Comparison of ENCODE assay signal across 17 cellular contexts in the genomic region with DNA sequence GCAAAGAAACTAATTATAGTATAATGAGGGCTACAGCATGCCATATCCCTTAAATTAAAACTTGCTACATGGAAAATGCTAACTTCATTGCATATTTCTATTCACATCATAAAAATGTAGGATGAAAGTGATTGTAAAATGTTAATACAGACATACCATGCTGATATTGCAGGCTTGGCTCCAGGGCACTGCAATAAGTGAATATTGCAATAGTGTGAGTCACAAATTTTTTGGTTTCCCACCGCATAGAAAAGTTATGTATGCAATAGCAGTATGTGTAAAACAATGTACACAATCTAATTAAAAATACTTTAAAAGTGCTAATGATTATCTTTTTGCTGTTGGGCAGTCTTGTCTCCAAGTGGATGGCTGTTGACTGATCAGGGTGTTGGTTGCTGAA.
A peak's percentile ranks its signal among the peaks of the same experiment; 100 is the strongest.
DNase-seq lines count a peak whose midpoint lies in the region; FAIRE-seq and TF ChIP-seq lines count a peak whose summit lies in the region.
"Had no signal": no experiment of that assay in that cellular context is flagged by ENCODE, and none has a peak within 500 bp of the region (broad histone marks: within the 10 kb centered on the region; RNA-seq: fewer than 3 reads in every experiment).

No MANE protein-coding gene starts in this region.

- no peak for FAIRE-seq in bronchial epithelial cell (lab: Jason Lieb, UNC)

- no peaks in the 10 kb centered on the region for H3K79me2 ChIP-seq in mammary epithelial cell (ENCODE audit: insufficient read depth, low read length)
- H3K79me2 ChIP-seq in neural progenitor cell (ENCODE audit: low read depth): no peaks in the 10 kb centered on the region
- no peaks in the 10 kb centered on the region for H3K79me2 ChIP-seq in PC-9 (ENCODE audit: low read depth)

- H3K9me3 Mint-ChIP-seq in MCF 10A (ENCODE audit: unreplicated experiment) (no peaks in the 10 kb centered on the region), neural progenitor cell (peaks cover 2% of the 10 kb centered on the region)
- H3K9me3 Mint-ChIP-seq: CD8-positive, alpha-beta memory T cell; GM23338 had no signal

- no peaks in the 10 kb centered on the region for H3K36me3 ChIP-seq in mammary epithelial cell (ENCODE audit: insufficient read depth, low read length)
- H3K36me3 ChIP-seq in bronchial epithelial cell (ENCODE audit: control insufficient read depth, insufficient read depth, low read length): no peaks in the 10 kb centered on the region
- no peaks in the 10 kb centered on the region for H3K36me3 ChIP-seq in neural progenitor cell
- H3K36me3 ChIP-seq in thyroid gland: no peaks in the 10 kb centered on the region
- no peaks in the 10 kb centered on the region for H3K36me3 ChIP-seq in PC-9 (ENCODE audit: low read depth)
- H3K36me3 ChIP-seq: BLaER1 had no signal

- H3K27me3 Mint-ChIP-seq in MCF 10A (ENCODE audit: insufficient read depth, unreplicated experiment) (no peaks in the 10 kb centered on the region), neural progenitor cell (ENCODE audit: insufficient read depth, low read depth) (peaks cover 6% of the 10 kb centered on the region)

- H3K36me3 Mint-ChIP-seq in MCF 10A (ENCODE audit: insufficient read depth, unreplicated experiment) (no peaks in the 10 kb centered on the region), neural progenitor cell (no peaks in the 10 kb centered on the region)

- intact Hi-C loops in MCF 10A (cut with micrococcal nuclease) (no loop called here), mammary epithelial cell (cut with micrococcal nuclease) (no loop called here), thyroid gland (cut with DNase I) (no loop called here), PC-9 (cut with micrococcal nuclease; ENCODE audit: unreplicated experiment) (no loop called here)

- no peaks in the 10 kb centered on the region for H3K9me2 ChIP-seq in PC-9 (ENCODE audit: insufficient read depth)

- 13% methylated on average over 1 of the region's 1 CpG for WGBS in mammary epithelial cell (ENCODE audit: low coverage, missing lambda C conversion rate)
- 97% methylated on average over 1 of the region's 1 CpG for WGBS in thyroid gland, 2 donors

- H3K27ac ChIP-seq in mammary epithelial cell (ENCODE audit: insufficient read depth, low read depth, low read length): no peak overlapping the region
- H3K27ac ChIP-seq in neural progenitor cell: no peak overlapping the region
- H3K27ac ChIP-seq in thyroid gland: no peak overlapping the region
- H3K27ac ChIP-seq in PC-9: no peak overlapping the region
- H3K27ac ChIP-seq: BLaER1, HL-60 had no signal

- no TSS peak for BruUV-seq in MCF 10A (replicated peaks; lab: Mats Ljungman, UMichigan)
- no TSS peak for BruUV-seq in mammary epithelial cell (replicated peaks; lab: Mats Ljungman, UMichigan)
- no TSS peak for BruUV-seq in PC-9 (replicated peaks; lab: Mats Ljungman, UMichigan)

- H2AFZ ChIP-seq in mammary epithelial cell (ENCODE audit: low read depth, low read length) (no peak overlapping the region), neural progenitor cell (replicated peaks) (no peak overlapping the region), PC-9 (no peak overlapping the region)
- H2AFZ ChIP-seq: GM23338 had no signal

- H3K4me3 ChIP-seq in mammary epithelial cell (replicated peaks in 1 of 3; ENCODE audit: insufficient read depth in 1 of 3, low read depth in 2 of 3, low read length in 3 of 3) (no peak overlapping the region), bronchial epithelial cell (ENCODE audit: low read depth, low read length) (no peak overlapping the region), neural progenitor cell (no peak overlapping the region), thyroid gland (replicated peaks in 1 of 3) (no peak overlapping the region), PC-9 (no peak overlapping the region)
- H3K4me3 ChIP-seq: BLaER1, GM23338 had no signal

- H3K9me3 ChIP-seq in mammary epithelial cell (replicated peaks; ENCODE audit: insufficient read depth, low read length) (no peaks in the 10 kb centered on the region), neural progenitor cell (ENCODE audit: low read depth) (no peaks in the 10 kb centered on the region), thyroid gland (no peaks in the 10 kb centered on the region), PC-9 (ENCODE audit: insufficient read depth, low read depth) (no peaks in the 10 kb centered on the region)
- H3K9me3 ChIP-seq: BLaER1, Caco-2 had no signal

- H3K4me2 ChIP-seq in mammary epithelial cell (ENCODE audit: insufficient read depth, low read depth, low read length): no peak overlapping the region
- H3K4me2 ChIP-seq in neural progenitor cell: no peak overlapping the region
- no peak overlapping the region for H3K4me2 ChIP-seq in PC-9
- H3K4me2 ChIP-seq: BLaER1, GM23338 had no signal

- H3K4me1 Mint-ChIP-seq in MCF 10A (ENCODE audit: insufficient read depth, unreplicated experiment) (peaks cover 6% of the 10 kb centered on the region), neural progenitor cell (peaks cover 25% of the 10 kb centered on the region)
- H3K4me1 Mint-ChIP-seq: CD8-positive, alpha-beta memory T cell; GM23338 had no signal

- no peak overlapping the region for H3K4me3 Mint-ChIP-seq in MCF 10A (ENCODE audit: unreplicated experiment)
- no peak overlapping the region for H3K4me3 Mint-ChIP-seq in neural progenitor cell
- H3K4me3 Mint-ChIP-seq: CD8-positive, alpha-beta memory T cell; GM23338 had no signal

- no peak for TF ChIP-seq POLR2A in thyroid gland (IDR thresholded peaks at IDR 0.05)

- H3K9ac ChIP-seq in mammary epithelial cell (ENCODE audit: insufficient read depth, low read length) (no peak overlapping the region), neural progenitor cell (no peak overlapping the region)
- H3K9ac ChIP-seq: BLaER1 had no signal

- CTCF ChIA-PET in MCF 10A (lab: Yijun Ruan, JAX) (no interaction called here), mammary epithelial cell (lab: Charles Lee; ENCODE audit: low non-redundant PET) (no interaction called here), PC-9 (lab: Charles Lee) (no interaction called here)

- DNase-seq in MCF 10A (ENCODE audit: unreplicated experiment) (peak; percentile 1), mammary epithelial cell (no peak), bronchial epithelial cell (ENCODE audit: low read depth) (peak; percentile 7), neural progenitor cell (ENCODE audit: low spot score) (no peak), thyroid gland (no peak), PC-9 (no peak), NCI-H774 (lab: John Stamatoyannopoulos, UW) (no peak)
- DNase-seq: 8988T; AML-193; Caco-2; CD8-positive, alpha-beta memory T cell; DND-41; GDM1; H7 had no signal

- POLR2A ChIA-PET in MCF 10A (lab: Yijun Ruan, JAX) (no interaction called here), PC-9 (lab: Charles Lee; ENCODE audit: unreplicated experiment) (no interaction called here)

- H3K27me3 ChIP-seq in mammary epithelial cell (ENCODE audit: insufficient read depth, low read length) (peaks cover 2% of the 10 kb centered on the region), bronchial epithelial cell (ENCODE audit: control insufficient read depth, insufficient read depth, low read length) (no peaks in the 10 kb centered on the region), neural progenitor cell (no peaks in the 10 kb centered on the region), thyroid gland (no peaks in the 10 kb centered on the region), PC-9 (ENCODE audit: insufficient read depth, low read depth) (peaks cover 34% of the 10 kb centered on the region)
- H3K27me3 ChIP-seq: BLaER1 had no signal

- no peak for TF ChIP-seq CTCF in MCF 10A (IDR thresholded peaks at IDR 0.05; ENCODE audit: unreplicated experiment)
- TF ChIP-seq CTCF in mammary epithelial cell (conservative IDR thresholded peaks at IDR 0.05 in 1 of 2, IDR thresholded peaks at IDR 0.05 in 1 of 2; ENCODE audit: extremely low read depth in 1 of 2, insufficient read depth in 1 of 2, low read depth in 1 of 2, low read length in 2 of 2): no peak
- no peak for TF ChIP-seq CTCF in bronchial epithelial cell (IDR thresholded peaks at IDR 0.05; ENCODE audit: insufficient read depth, low read length, severe bottlenecking)
- no peak for TF ChIP-seq CTCF in neural progenitor cell (IDR thresholded peaks at IDR 0.05)
- TF ChIP-seq CTCF in thyroid gland (IDR thresholded peaks at IDR 0.05): no peak
- no peak for TF ChIP-seq CTCF in PC-9 (conservative IDR thresholded peaks at IDR 0.05)

- no peaks in the 10 kb centered on the region for H3K4me1 ChIP-seq in mammary epithelial cell (ENCODE audit: insufficient read depth, low read length)
- H3K4me1 ChIP-seq in neural progenitor cell: no peaks in the 10 kb centered on the region
- H3K4me1 ChIP-seq in thyroid gland: peaks cover 0 to 8% of the 10 kb centered on the region in 2 donors
- no peaks in the 10 kb centered on the region for H3K4me1 ChIP-seq in PC-9 (replicated peaks; ENCODE audit: insufficient read depth)
- H3K4me1 ChIP-seq: Caco-2 had no signal

- H3F3A ChIP-seq in neural progenitor cell (ENCODE audit: low read depth): no peaks in the 10 kb centered on the region
- H3F3A ChIP-seq in PC-9 (ENCODE audit: insufficient read depth, low read depth): no peaks in the 10 kb centered on the region

- dilution Hi-C loops in mammary epithelial cell (cut with HindIII; ENCODE audit: low sequenced_read_pairs): no loop called here

- in situ Hi-C loops in mammary epithelial cell (cut with MboI; ENCODE audit: low sequenced_read_pairs in 2 of 2): loop anchor here in 1 of 2 donors (10.0 kb wide), 1 partner anchor 1285 kb away; no protein-coding TSS in a partner anchor

- H4K20me1 ChIP-seq in mammary epithelial cell (ENCODE audit: insufficient read depth, low read length): no peaks in the 10 kb centered on the region
- H4K20me1 ChIP-seq in neural progenitor cell (ENCODE audit: low read depth): no peaks in the 10 kb centered on the region
- H4K20me1 ChIP-seq in PC-9 (ENCODE audit: insufficient read depth): no peaks in the 10 kb centered on the region
- H4K20me1 ChIP-seq: BLaER1 had no signal

- H3K27ac Mint-ChIP-seq in MCF 10A (ENCODE audit: low read depth, unreplicated experiment): peak overlapping the region; percentile 40
- H3K27ac Mint-ChIP-seq in neural progenitor cell: peak overlapping the region; percentile 84
- H3K27ac Mint-ChIP-seq: CD8-positive, alpha-beta memory T cell; GM23338 had no signal

Comparison
In these comparisons a context has a peak if more than half of its experiments do, and no peak if none do; other contexts are left out.
1. DNase-seq: peak in MCF 10A (single experiment) and bronchial epithelial cell (single experiment); none in mammary epithelial cell (single experiment), neural progenitor cell (single experiment), thyroid gland (0 of 2), PC-9 (0 of 2) and NCI-H774 (single experiment).